ENCODE assay signal across 9 cellular contexts in the genomic region with DNA sequence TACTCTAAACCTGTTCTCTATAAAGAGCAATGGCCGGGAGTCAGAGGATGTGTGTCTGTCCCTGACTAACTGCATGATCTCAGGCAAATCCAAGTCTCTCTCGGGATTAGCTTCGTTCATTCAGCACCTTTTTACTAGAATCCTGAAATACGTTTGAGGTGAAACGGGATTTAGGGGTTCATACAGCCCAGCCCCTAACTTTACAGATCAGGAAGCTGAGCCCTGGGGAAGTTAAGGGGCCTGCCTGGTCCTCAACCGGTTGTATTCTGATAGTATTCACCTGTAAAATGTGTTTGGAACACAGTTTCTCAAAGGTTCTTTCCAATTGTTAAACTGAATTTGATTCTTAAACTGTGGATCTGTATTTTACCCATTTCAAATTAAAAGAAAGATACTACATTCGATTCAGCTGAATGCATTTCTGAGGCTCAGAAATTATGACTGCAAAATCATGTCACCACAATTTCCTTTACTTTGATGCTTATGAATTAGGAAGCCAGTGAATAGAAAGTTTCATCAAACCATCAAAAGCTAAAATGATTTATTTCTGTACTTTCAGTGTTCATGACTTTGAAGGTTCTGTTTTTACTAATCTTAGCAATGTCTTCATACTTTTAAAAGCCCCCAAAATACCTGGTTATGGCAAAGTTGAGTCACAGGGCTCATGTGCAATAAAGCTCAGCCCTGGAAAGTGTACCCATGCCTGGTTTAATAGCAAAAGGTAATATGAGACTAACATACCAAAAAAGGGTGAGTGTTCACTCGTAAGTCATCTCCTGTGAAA. TPM values are rescaled to one million over a fixed set of nuclear protein-coding genes. Genes with fewer than 3 reads are reported as not detected.
DNase-seq lines count a peak whose midpoint lies in the region; ATAC-seq and TF ChIP-seq lines count a peak whose summit lies in the region.
"Had no signal": no experiment of that assay in that cellular context is flagged by ENCODE, and none has a peak within 500 bp of the region (broad histone marks: within the 10 kb centered on the region; RNA-seq: fewer than 3 reads in every experiment).

No MANE protein-coding gene starts in this region.

- no peak for TF ChIP-seq CTCF in omental fat pad (IDR thresholded peaks at IDR 0.05)

- peak; percentile 56 for ATAC-seq in HG03196 (IDR thresholded peaks at IDR 0.05; ENCODE audit: unreplicated experiment)
- ATAC-seq in stimulated activated naive CD8-positive, alpha-beta T cell treated with anti-CD3 and anti-CD28 coated beads, Interleukin-15, Interleukin-2, amounts not matched to agents 100 U/mL and 50 U/mL, for 24 hours = peak; percentile 69
- no peak for ATAC-seq in omental fat pad (ENCODE audit: low FRiP score)

- peak; percentile 77 for DNase-seq in activated effector memory CD4-positive, alpha-beta T cell treated with anti-CD3 and anti-CD28 coated beads, Interleukin-2, amount 50 U/mL, for 16 hours
- DNase-seq in activated effector memory CD4-positive, alpha-beta T cell treated with Interleukin-2 at 50 U/mL for 16 hours = no peak
- peak; percentile 37 for DNase-seq in activated T-cell treated with anti-CD3 and anti-CD28 coated beads, Interleukin-2, amount 50 U/mL, for 24 hours
- DNase-seq in stimulated activated naive CD8-positive, alpha-beta T cell treated with anti-CD3 and anti-CD28 coated beads, Interleukin-15, Interleukin-2, amounts not matched to agents 100 U/mL and 50 U/mL, for 24 hours = peak; percentile 58
- no peak for DNase-seq in effector CD8-positive, alpha-beta T cell (lab: John Stamatoyannopoulos, UW)
- no peak for DNase-seq in amniotic stem cell (lab: John Stamatoyannopoulos, UW)
- no peak for DNase-seq in omental fat pad (ENCODE audit: low spot score)

- peak overlapping the region; percentile 72 for H3K4me3 Mint-ChIP-seq in activated T-cell treated with anti-CD3 and anti-CD28 coated beads, Interleukin-2, amount 50 U/mL, for 24 hours
- H3K4me3 Mint-ChIP-seq: neural crest cell had no signal

- H3K36me3 Mint-ChIP-seq in activated T-cell treated with anti-CD3 and anti-CD28 coated beads, Interleukin-2, amount 50 U/mL, for 24 hours (ENCODE audit: low read depth) = no peaks in the 10 kb centered on the region

- H3K9me3 Mint-ChIP-seq in activated T-cell treated with anti-CD3 and anti-CD28 coated beads, Interleukin-2, amount 50 U/mL, for 24 hours = no peaks in the 10 kb centered on the region
- H3K9me3 Mint-ChIP-seq: neural crest cell had no signal

- peaks cover 78% of the 10 kb centered on the region for H3K4me1 Mint-ChIP-seq in activated T-cell treated with anti-CD3 and anti-CD28 coated beads, Interleukin-2, amount 50 U/mL, for 24 hours (ENCODE audit: low read depth)
- H3K4me1 Mint-ChIP-seq: neural crest cell had no signal

- peak overlapping the region; percentile 98 for H3K27ac Mint-ChIP-seq in activated T-cell treated with anti-CD3 and anti-CD28 coated beads, Interleukin-2, amount 50 U/mL, for 24 hours

- no peaks in the 10 kb centered on the region for H3K27me3 Mint-ChIP-seq in activated T-cell treated with anti-CD3 and anti-CD28 coated beads, Interleukin-2, amount 50 U/mL, for 24 hours

RNA-seq across cellular contexts. Expression of gene EZH2, which starts 28.9 kb away (rescaled TPM):
- total RNA-seq in omental fat pad = 1 to 10 TPM; 1.7 to 5.8 (median 2.4) TPM

Comparison
In these comparisons a context has a peak if more than half of its experiments do, and no peak if none do; other contexts are left out.
1. DNase-seq: peak in activated effector memory CD4-positive, alpha-beta T cell treated with anti-CD3 and anti-CD28 coated beads, Interleukin-2, amount 50 U/mL, for 16 hours (single experiment), activated T-cell treated with anti-CD3 and anti-CD28 coated beads, Interleukin-2, amount 50 U/mL, for 24 hours (single experiment) and stimulated activated naive CD8-positive, alpha-beta T cell treated with anti-CD3 and anti-CD28 coated beads, Interleukin-15, Interleukin-2, amounts not matched to agents 100 U/mL and 50 U/mL, for 24 hours (single experiment); none in activated effector memory CD4-positive, alpha-beta T cell treated with Interleukin-2 at 50 U/mL for 16 hours (single experiment), effector CD8-positive, alpha-beta T cell (single experiment), amniotic stem cell (single experiment) and omental fat pad (single experiment).